Comparison of ENCODE assay signal across 1 cellular context in genomic region chr5:175377816-175378215, GRCh38.
TF ChIP-seq lines count a peak whose summit lies in the region.

No MANE protein-coding gene starts in this region.

TF ChIP-seq in HCT116, 20 proteins besides CTCF, POLR2A, EP300 and RAD21 (continued from another document):
- no peak for TF ChIP-seq ZBTB33 (IDR thresholded peaks at IDR 0.05; ENCODE audit: extremely low read depth, insufficient replicate concordance, low read length)
- TF ChIP-seq EGR1 (IDR thresholded peaks at IDR 0.05; ENCODE audit: low read depth): no peak
